In genomic region chr19:29303035-29303706, GRCh38 we compare ENCODE assay signal across 19 cellular contexts.
"Had no signal": no experiment of that assay in that cellular context is flagged by ENCODE, and none has a peak within 500 bp of the region (broad histone marks: within the 10 kb centered on the region; RNA-seq: fewer than 3 reads in every experiment).

No MANE protein-coding gene starts in this region.

- H3K4me1 ChIP-seq: breast epithelium, left lung, prostate gland had no signal

- ATAC-seq: left lung, right cardiac atrium had no signal

- H3K36me3 Mint-ChIP-seq: activated naive CD8-positive, alpha-beta T cell treated with anti-CD3 and anti-CD28 coated beads, Interleukin-2, amount 10 ng/mL, durations not matched to agents 7 days and 5 days; naive B cell; type B pancreatic cell had no signal

- DNase-seq: activated CD4-positive, alpha-beta T cell treated with anti-CD3 and anti-CD28 coated beads, Interleukin-2, amount 50 U/mL, for 48 hours; activated CD8-positive, alpha-beta memory T cell treated with anti-CD3 and anti-CD28 coated beads, Interleukin-2, amount 50 U/mL, for 4 hours; activated gamma-delta T cell treated with Interleukin-2 at 50 U/mL for 16 hours; activated naive CD8-positive, alpha-beta T cell treated with anti-CD3 and anti-CD28 coated beads, Interleukin-2, amount 10 ng/mL, durations not matched to agents 7 days and 5 days; anterior cingulate cortex; dermis blood vessel endothelial cell; left lung; mammary epithelial cell; naive B cell; nucleus accumbens; right cardiac atrium; WERI-Rb-1 had no signal

- H3K36me3 ChIP-seq: breast epithelium, left lung, prostate gland, WERI-Rb-1 had no signal

- H3K4me3 ChIP-seq: breast epithelium, hepatocyte, left lung, prostate gland, smooth muscle cell had no signal

- H3K4me3 Mint-ChIP-seq: activated naive CD8-positive, alpha-beta T cell treated with anti-CD3 and anti-CD28 coated beads, Interleukin-2, amount 10 ng/mL, durations not matched to agents 7 days and 5 days; naive B cell; stimulated activated naive CD8-positive, alpha-beta T cell treated with anti-CD3 and anti-CD28 coated beads, Interleukin-15, amount 100 ng/mL, for 72 hours; type B pancreatic cell had no signal

- H3K27ac ChIP-seq: breast epithelium, hepatocyte, left lung, prostate gland, WERI-Rb-1 had no signal

- H3K4me1 Mint-ChIP-seq: activated naive CD8-positive, alpha-beta T cell treated with anti-CD3 and anti-CD28 coated beads, Interleukin-2, amount 10 ng/mL, durations not matched to agents 7 days and 5 days; naive B cell; stimulated activated naive CD8-positive, alpha-beta T cell treated with anti-CD3 and anti-CD28 coated beads, Interleukin-15, amount 100 ng/mL, for 72 hours had no signal

- H3K9me3 Mint-ChIP-seq: activated naive CD8-positive, alpha-beta T cell treated with anti-CD3 and anti-CD28 coated beads, Interleukin-2, amount 10 ng/mL, durations not matched to agents 7 days and 5 days; stimulated activated naive CD8-positive, alpha-beta T cell treated with anti-CD3 and anti-CD28 coated beads, Interleukin-15, amount 100 ng/mL, for 72 hours; type B pancreatic cell had no signal

- FAIRE-seq: keratinocyte had no signal

- H3K27me3 ChIP-seq: hepatocyte had no signal

- H3K27ac Mint-ChIP-seq: activated naive CD8-positive, alpha-beta T cell treated with anti-CD3 and anti-CD28 coated beads, Interleukin-2, amount 10 ng/mL, durations not matched to agents 7 days and 5 days; naive B cell; type B pancreatic cell had no signal

- H3K9me3 ChIP-seq: breast epithelium, left lung, prostate gland had no signal
